26 cellular contexts compared by ENCODE assay signal in genomic region chr2:45279356-45279755, GRCh38.
"Had no signal": no experiment of that assay in that cellular context is flagged by ENCODE, and none has a peak within 500 bp of the region (broad histone marks: within the 10 kb centered on the region; RNA-seq: fewer than 3 reads in every experiment).

No MANE protein-coding gene starts in this region.

- H3K27ac ChIP-seq: left lung, lower lobe of right lung, ovary, right atrium auricular region, right lobe of liver, spleen, tibial nerve, upper lobe of left lung had no signal

- FAIRE-seq: islet of Langerhans, kidney, small intestine, urothelium cell line had no signal

- ATAC-seq: left colon; left lung; lower lobe of right lung; natural killer cell; right lobe of liver; stimulated activated memory B cell treated with anti-CD40 and anti-IgM and Interleukin-4, amounts not matched to agents 10 μg/mL and 1 μg/mL and 100 μg/mL, for 72 hours; stimulated activated naive CD8-positive, alpha-beta T cell treated with anti-CD3 and anti-CD28 coated beads, Interleukin-15, amount 100 ng/mL, for 72 hours had no signal

- H3K9me3 Mint-ChIP-seq: immature natural killer cell; mesothelial cell of epicardium; naive B cell; natural killer cell; stimulated activated memory B cell treated with anti-CD40 and anti-IgM and Interleukin-4, amounts not matched to agents 10 μg/mL and 1 μg/mL and 100 μg/mL, for 72 hours; stimulated activated naive CD8-positive, alpha-beta T cell treated with anti-CD3 and anti-CD28 coated beads, Interleukin-15, amount 100 ng/mL, for 72 hours had no signal

- H3K27me3 Mint-ChIP-seq: stimulated activated naive CD8-positive, alpha-beta T cell treated with anti-CD3 and anti-CD28 coated beads, Interleukin-15, amount 100 ng/mL, for 72 hours had no signal

- H3K36me3 ChIP-seq: left lung, lower lobe of right lung, ovary, right atrium auricular region, right lobe of liver, spleen, tibial nerve, upper lobe of left lung had no signal

- H3K4me3 ChIP-seq: left lung, lower lobe of right lung, ovary, right atrium auricular region, right lobe of liver, spleen, tibial nerve, upper lobe of left lung had no signal

- H3K4me1 ChIP-seq: left lung, lower lobe of right lung, right atrium auricular region, spleen, upper lobe of left lung had no signal

- H3K27me3 ChIP-seq: left lung, ovary, right atrium auricular region, right lobe of liver, tibial nerve, upper lobe of left lung had no signal

- H3K9me3 ChIP-seq: left lung, lower lobe of right lung, ovary, right atrium auricular region, right lobe of liver, spleen, tibial nerve, upper lobe of left lung had no signal

- H3K4me3 Mint-ChIP-seq: immature natural killer cell; mesothelial cell of epicardium; naive B cell; natural killer cell; stimulated activated memory B cell treated with anti-CD40 and anti-IgM and Interleukin-4, amounts not matched to agents 10 μg/mL and 1 μg/mL and 100 μg/mL, for 72 hours; stimulated activated naive CD8-positive, alpha-beta T cell treated with anti-CD3 and anti-CD28 coated beads, Interleukin-15, amount 100 ng/mL, for 72 hours had no signal

- DNase-seq: hypothalamus; immature natural killer cell; kidney; left colon; left lung; lower lobe of right lung; mammary epithelial cell; mesenchymal stem cell; naive B cell; natural killer cell; ovary; right lobe of liver; spleen; stimulated activated CD4-positive, alpha-beta T cell treated with anti-CD3 and anti-CD28 coated beads, Interleukin-4, amount 100 ng/mL, for 24 hours; stimulated activated naive CD4-positive, alpha-beta T cell treated with Interleukin-2 at 50 U/mL for 16 hours; stimulated activated naive CD8-positive, alpha-beta T cell treated with anti-CD3 and anti-CD28 coated beads, Interleukin-15, amount 100 ng/mL, for 72 hours; substantia nigra; upper lobe of left lung had no signal

- H3K4me1 Mint-ChIP-seq: immature natural killer cell; naive B cell; natural killer cell; stimulated activated memory B cell treated with anti-CD40 and anti-IgM and Interleukin-4, amounts not matched to agents 10 μg/mL and 1 μg/mL and 100 μg/mL, for 72 hours; stimulated activated naive CD8-positive, alpha-beta T cell treated with anti-CD3 and anti-CD28 coated beads, Interleukin-15, amount 100 ng/mL, for 72 hours had no signal

- H3K36me3 Mint-ChIP-seq: immature natural killer cell; mesothelial cell of epicardium; naive B cell; natural killer cell; stimulated activated memory B cell treated with anti-CD40 and anti-IgM and Interleukin-4, amounts not matched to agents 10 μg/mL and 1 μg/mL and 100 μg/mL, for 72 hours had no signal

- H3K27ac Mint-ChIP-seq: immature natural killer cell; mesothelial cell of epicardium; naive B cell; natural killer cell; progenitor cell of endocrine pancreas; stimulated activated memory B cell treated with anti-CD40 and anti-IgM and Interleukin-4, amounts not matched to agents 10 μg/mL and 1 μg/mL and 100 μg/mL, for 72 hours; stimulated activated naive CD8-positive, alpha-beta T cell treated with anti-CD3 and anti-CD28 coated beads, Interleukin-15, amount 100 ng/mL, for 72 hours had no signal
